In the genomic region with DNA sequence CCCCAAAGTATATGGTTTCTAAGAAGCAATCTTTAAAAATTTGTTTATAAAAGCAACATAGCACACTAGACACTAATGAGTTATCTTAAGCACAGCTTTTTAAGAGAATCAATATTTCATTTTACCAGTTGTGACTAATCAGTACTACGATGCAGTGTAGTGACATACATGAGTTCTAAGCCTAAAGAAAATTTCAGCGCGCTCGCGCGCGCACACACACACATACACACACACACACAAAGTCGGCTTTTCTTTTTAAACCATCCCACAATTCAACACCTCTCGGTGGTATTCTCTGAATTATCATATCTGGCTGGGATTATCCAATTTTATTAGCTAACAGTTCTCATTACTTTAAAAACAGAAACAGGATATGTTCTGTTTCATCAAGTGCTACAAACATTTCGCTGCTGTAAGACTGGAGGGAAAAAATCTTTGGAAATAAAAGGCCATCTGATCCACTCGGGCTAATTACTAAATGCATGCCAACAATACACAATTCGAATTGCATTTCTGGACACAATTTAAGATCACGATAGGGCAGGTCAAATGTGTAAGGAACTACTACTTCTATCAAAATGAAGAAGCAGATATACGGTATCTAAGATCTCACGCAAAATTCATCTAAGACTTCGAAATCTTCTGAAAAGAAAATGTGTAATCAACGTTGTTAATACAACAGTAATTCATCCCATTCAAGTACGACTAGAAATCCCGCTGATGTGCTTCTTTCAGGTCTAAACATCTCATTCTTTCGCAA, we compare ENCODE assay signal across 8 cellular contexts. TPM values are rescaled to one million over a fixed set of nuclear protein-coding genes. Genes with fewer than 3 reads are reported as not detected.
DNase-seq lines count a peak whose midpoint lies in the region; ATAC-seq and TF ChIP-seq lines count a peak whose summit lies in the region.

No MANE protein-coding gene starts in this region.

- no peak overlapping the region for H2AK5ac ChIP-seq in mesendoderm (ENCODE audit: low read length)

- no peak overlapping the region for H2BK15ac ChIP-seq in mesendoderm (replicated peaks; ENCODE audit: low read depth)

- no CpG with 5 or more reads among the region's 20 CpGs for WGBS in mesendoderm (ENCODE audit: extremely low coverage, insufficient coverage, low lambda C conversion rate)

- H3K36me3 ChIP-seq in mesendoderm (ENCODE audit: control insufficient read depth, insufficient read depth, low read length), result no peaks in the 10 kb centered on the region

- no peak overlapping the region for H3K4ac ChIP-seq in mesendoderm (ENCODE audit: low read depth, low read length)

- peaks cover 2% of the 10 kb centered on the region for H3K79me1 ChIP-seq in mesendoderm (ENCODE audit: low read length)

- peak overlapping the region; percentile 81 for H3K9ac ChIP-seq in mesendoderm (ENCODE audit: low read length)

- H3K56ac ChIP-seq in mesendoderm (ENCODE audit: low read length), result peak overlapping the region; percentile 94

- POLR2A ChIA-PET in AG04449 (lab: Yijun Ruan, JAX), result no interaction called here

- H3K4me2 ChIP-seq in mesendoderm (ENCODE audit: low read length), result peak overlapping the region; percentile 49

- DNase-seq in AG04449 (ENCODE audit: low read depth, low spot score) (no peak), HS-27A (ENCODE audit: low read depth) (peak; percentile 31), T-helper 1 cell (peak in 3 of 5 donors; percentile 21 to 33 (median 23)), choroid plexus epithelial cell (ENCODE audit: low read depth) (peak; percentile 60), mesendoderm (peak; percentile 32), NCI-H2029 treated with DMSO at 0.1 percent for 48 hours (lab: John Stamatoyannopoulos, UW) (no peak)

- H3K4me1 ChIP-seq in mesendoderm (ENCODE audit: control insufficient read depth, low read depth, low read length), result peaks cover 10% of the 10 kb centered on the region

- H4K8ac ChIP-seq in mesendoderm (ENCODE audit: low read depth, low read length), result no peak overlapping the region

- no peak overlapping the region for H3K23ac ChIP-seq in mesendoderm (ENCODE audit: low read length)

- no peak for ATAC-seq in GM21515 (IDR thresholded peaks at IDR 0.05; ENCODE audit: unreplicated experiment)

- H4K5ac ChIP-seq in mesendoderm (ENCODE audit: low read length), result no peak overlapping the region

- H3K27me3 ChIP-seq in mesendoderm (ENCODE audit: insufficient read depth, low read length, poor library complexity), result no peaks in the 10 kb centered on the region

- no peak overlapping the region for H3K18ac ChIP-seq in mesendoderm (ENCODE audit: low read length)

- H3K79me2 ChIP-seq in mesendoderm (ENCODE audit: control insufficient read depth, insufficient read depth, low read length), result peaks cover 30% of the 10 kb centered on the region

- CTCF ChIA-PET in AG04449 (lab: Yijun Ruan, JAX), result interaction anchor here (1.1 kb wide), 1 partner anchor 135 kb away, joined by 3 read pairs; no protein-coding TSS in a partner anchor

- H2BK5ac ChIP-seq in mesendoderm (ENCODE audit: low read length), result no peak overlapping the region

- no peak overlapping the region for H2BK120ac ChIP-seq in mesendoderm (ENCODE audit: low read depth, low read length)

- TF ChIP-seq CTCF in AG04449 (IDR thresholded peaks at IDR 0.05; ENCODE audit: insufficient read depth, low read length, missing control alignments), result no peak
- TF ChIP-seq CTCF in choroid plexus epithelial cell (conservative IDR thresholded peaks at IDR 0.05; ENCODE audit: low read depth, low read length), result no peak

- H3K4me3 ChIP-seq in AG04449 (ENCODE audit: low read depth, low read length) (peak overlapping the region; percentile 73), choroid plexus epithelial cell (ENCODE audit: low read depth, low read length) (peak overlapping the region; percentile 88), mesendoderm (ENCODE audit: low read length) (peak overlapping the region; percentile 85)

- H3K27ac ChIP-seq in mesendoderm (ENCODE audit: low read depth, low read length) (no peak overlapping the region), temporal lobe (ENCODE audit: low read depth, low read length) (peak overlapping the region; percentile 45)

RNA-seq across cellular contexts. Expression of a gene that starts 1.2 kb away (rescaled TPM):
- 25.3 TPM for polyA plus RNA-seq in mesendoderm (2013, experiment 1 of 2)
- 25.7 TPM for polyA plus RNA-seq in mesendoderm (2013, experiment 2 of 2)
- total RNA-seq in temporal lobe, result 95.1 TPM

RNA-seq across cellular contexts. Expression of a gene that starts 50.5 kb away (rescaled TPM):
- 12.5 TPM for polyA plus RNA-seq in mesendoderm (2013, experiment 1 of 2)
- 13.3 TPM for polyA plus RNA-seq in mesendoderm (2013, experiment 2 of 2)
- total RNA-seq in temporal lobe, result 9.3 TPM

Comparison
In these comparisons a context has a peak if more than half of its experiments do, and no peak if none do; other contexts are left out.
1. DNase-seq: peak in HS-27A (single experiment), T-helper 1 cell (3 of 5), choroid plexus epithelial cell (single experiment) and mesendoderm (single experiment); none in AG04449 (single experiment) and NCI-H2029 treated with DMSO at 0.1 percent for 48 hours (single experiment).
2. Peak in every context shown above with its lines, with median percentiles within 50 percentile points of each other: H3K4me3 ChIP-seq.